14 cellular contexts compared by ENCODE assay signal in genomic region chr11:64074239-64074638, GRCh38. TPM values are rescaled to one million over a fixed set of nuclear protein-coding genes. Genes with fewer than 3 reads are reported as not detected.
A peak's percentile ranks its signal among the peaks of the same experiment; 100 is the strongest.
DNase-seq lines count a peak whose midpoint lies in the region; ATAC-seq and TF ChIP-seq lines count a peak whose summit lies in the region.
"Had no signal": no experiment of that assay in that cellular context is flagged by ENCODE, and none has a peak within 500 bp of the region (broad histone marks: within the 10 kb centered on the region; RNA-seq: fewer than 3 reads in every experiment).

No MANE protein-coding gene starts in this region.

- CTCF ChIA-PET in CD4-positive, alpha-beta memory T cell (lab: Charles Lee; ENCODE audit: partially characterized antibody): interaction anchor here (0.9 kb wide), 1 partner anchor 227 kb away, joined by 3 read pairs; no protein-coding TSS in a partner anchor

- no peaks in the 10 kb centered on the region for H3K36me3 Mint-ChIP-seq in CD4-positive, alpha-beta memory T cell

- peak overlapping the region in 5 of 8 donors; percentile 30 to 64 (median 51) for H3K4me3 Mint-ChIP-seq in CD4-positive, alpha-beta memory T cell
- H3K4me3 Mint-ChIP-seq: activated naive CD4-positive, alpha-beta T cell treated with anti-CD3 and anti-CD28 coated beads for 36 hours had no signal

- POLR2A ChIA-PET in CD4-positive, alpha-beta memory T cell (lab: Charles Lee; ENCODE audit: partially characterized antibody): no interaction called here

- H3K4me1 ChIP-seq in CD4-positive, alpha-beta memory T cell (ENCODE audit: insufficient read depth, low read length): peaks cover 17% of the 10 kb centered on the region

- TF ChIP-seq CTCF in fibroblast of villous mesenchyme (IDR thresholded peaks at IDR 0.05; ENCODE audit: insufficient read depth, low read depth, low read length): no peak

- intact Hi-C loops in CD4-positive, alpha-beta memory T cell (cut with micrococcal nuclease): no loop called here

- ATAC-seq in HG03432 (IDR thresholded peaks at IDR 0.05; ENCODE audit: unreplicated experiment): no peak

- H3K27me3 ChIP-seq in CD4-positive, alpha-beta memory T cell (ENCODE audit: insufficient read depth, low read length): no peaks in the 10 kb centered on the region
- H3K27me3 ChIP-seq: esophagus squamous epithelium had no signal

- peak overlapping the region in 2 of 7 donors; percentile 62 to 72 for H3K27ac Mint-ChIP-seq in CD4-positive, alpha-beta memory T cell
- H3K27ac Mint-ChIP-seq: activated naive CD4-positive, alpha-beta T cell treated with anti-CD3 and anti-CD28 coated beads for 36 hours had no signal

- H3K9me3 ChIP-seq in CD4-positive, alpha-beta memory T cell (ENCODE audit: control insufficient read depth in 1 of 2, low read length in 2 of 2): no peaks in the 10 kb centered on the region
- H3K9me3 ChIP-seq: esophagus squamous epithelium, psoas muscle had no signal

- no peaks in the 10 kb centered on the region for H3K36me3 ChIP-seq in CD4-positive, alpha-beta memory T cell (ENCODE audit: insufficient read depth, low read length)
- H3K36me3 ChIP-seq: esophagus squamous epithelium had no signal

- H3K27me3 Mint-ChIP-seq in CD4-positive, alpha-beta memory T cell: no peaks in the 10 kb centered on the region

- no peaks in the 10 kb centered on the region for H3K9me3 Mint-ChIP-seq in CD4-positive, alpha-beta memory T cell
- H3K9me3 Mint-ChIP-seq: activated naive CD4-positive, alpha-beta T cell treated with anti-CD3 and anti-CD28 coated beads for 36 hours had no signal

- H3K4me3 ChIP-seq in CD4-positive, alpha-beta memory T cell (ENCODE audit: low read length in 2 of 2): no peak overlapping the region
- no peak overlapping the region for H3K4me3 ChIP-seq in fibroblast of villous mesenchyme (ENCODE audit: low read depth, low read length)
- H3K4me3 ChIP-seq: esophagus squamous epithelium, psoas muscle had no signal

- peaks cover 2 to 14% (median 10%) of the 10 kb centered on the region in 4 donors for H3K4me1 Mint-ChIP-seq in CD4-positive, alpha-beta memory T cell

- peak; percentile 11 to 31 (median 16) for DNase-seq in CD4-positive, alpha-beta memory T cell
- DNase-seq in HuH-7.5 (ENCODE audit: low spot score) (peak; percentile 67), fibroblast of villous mesenchyme (ENCODE audit: low read depth) (peak; percentile 75), cerebellar cortex (ENCODE audit: low spot score) (no peak), NCI-H524 (lab: John Stamatoyannopoulos, UW) (no peak), iPS-NIHi11 (ENCODE audit: low spot score) (no peak)
- DNase-seq in activated CD4-positive, alpha-beta T cell treated with anti-CD3 and anti-CD28 coated beads for 48 hours: peak; percentile 18
- DNase-seq: activated naive CD4-positive, alpha-beta T cell treated with anti-CD3 and anti-CD28 coated beads for 36 hours; esophagus squamous epithelium; NCI-H2171; psoas muscle; RPMI8226 had no signal

- H3K27ac ChIP-seq in CD4-positive, alpha-beta memory T cell (ENCODE audit: low read depth, low read length): no peak overlapping the region
- H3K27ac ChIP-seq: C4-2B, esophagus squamous epithelium, psoas muscle had no signal

RNA-seq across cellular contexts. Expression of gene FLRT1, which starts 38.5 kb away (rescaled TPM):
- not detected for total RNA-seq in CD4-positive, alpha-beta memory T cell
- not detected for polyA plus RNA-seq in CD4-positive, alpha-beta memory T cell
- under 0.01 TPM in 2 replicates for total RNA-seq in fibroblast of villous mesenchyme

Comparison
In these comparisons a context has a peak if more than half of its experiments do, and no peak if none do; other contexts are left out.
1. DNase-seq: peak in CD4-positive, alpha-beta memory T cell (5 of 5), HuH-7.5 (single experiment), activated CD4-positive, alpha-beta T cell treated with anti-CD3 and anti-CD28 coated beads for 48 hours (single experiment) and fibroblast of villous mesenchyme (single experiment); none in cerebellar cortex (single experiment), NCI-H524 (0 of 2) and iPS-NIHi11 (single experiment).